ENCODE assay signal across 15 cellular contexts in genomic region chr20:2656471-2657117, GRCh38. TPM values are rescaled to one million over a fixed set of nuclear protein-coding genes. Genes with fewer than 3 reads are reported as not detected.
DNase-seq lines count a peak whose midpoint lies in the region; ATAC-seq and TF ChIP-seq lines count a peak whose summit lies in the region.
"Had no signal": no experiment of that assay in that cellular context is flagged by ENCODE, and none has a peak within 500 bp of the region (broad histone marks: within the 10 kb centered on the region; RNA-seq: fewer than 3 reads in every experiment).

No MANE protein-coding gene starts in this region.

- H3K9ac ChIP-seq in HUES48 (ENCODE audit: low read depth, low read length) = no peak overlapping the region
- H3K9ac ChIP-seq: GM23248 had no signal

- H3K36me3 Mint-ChIP-seq in activated T-cell treated with anti-CD3 and anti-CD28 coated beads, Interleukin-2, amount 50 U/mL, for 4 hours (ENCODE audit: insufficient read depth) = peaks cover 56% of the 10 kb centered on the region
- H3K36me3 Mint-ChIP-seq in activated T-helper 2 cell treated with anti-CD3 and anti-CD28 coated beads, Interferon-gamma antibody, Interleukin-2, Interleukin-4, amounts not matched to agents 10 μg/mL and 5 μg/mL and 100 μg/mL, durations not matched to agents 14 hours and 24 hours and 36 hours (ENCODE audit: low read depth) = peaks cover 88% of the 10 kb centered on the region
- peaks cover 48% of the 10 kb centered on the region for H3K36me3 Mint-ChIP-seq in osteocyte (ENCODE audit: unreplicated experiment)
- H3K36me3 Mint-ChIP-seq in CD8-positive, alpha-beta memory T cell = peaks cover 18 to 85% (median 33%) of the 10 kb centered on the region in 3 donors

- CTCF ChIA-PET in CD8-positive, alpha-beta memory T cell (lab: Charles Lee) = interaction anchor here (2.1 kb wide), 1 partner anchor 9 kb away, joined by 6 read pairs; no protein-coding TSS in a partner anchor

- intact Hi-C loops in activated T-helper 2 cell treated with anti-CD3 and anti-CD28 coated beads, Interferon-gamma antibody, Interleukin-2, Interleukin-4, amounts not matched to agents 10 μg/mL and 5 μg/mL and 100 μg/mL, durations not matched to agents 14 hours and 24 hours and 36 hours (cut with micrococcal nuclease) = no loop called here

- peaks cover 31% of the 10 kb centered on the region for H3K4me1 Mint-ChIP-seq in activated T-cell treated with anti-CD3 and anti-CD28 coated beads, Interleukin-2, amount 50 U/mL, for 4 hours (ENCODE audit: low read depth)
- H3K4me1 Mint-ChIP-seq in activated T-helper 2 cell treated with anti-CD3 and anti-CD28 coated beads, Interferon-gamma antibody, Interleukin-2, Interleukin-4, amounts not matched to agents 10 μg/mL and 5 μg/mL and 100 μg/mL, durations not matched to agents 14 hours and 24 hours and 36 hours (ENCODE audit: low read depth) = peaks cover 23% of the 10 kb centered on the region
- peaks cover 16% of the 10 kb centered on the region for H3K4me1 Mint-ChIP-seq in osteocyte (ENCODE audit: unreplicated experiment)
- H3K4me1 Mint-ChIP-seq in CD8-positive, alpha-beta memory T cell = peaks cover 21 to 30% (median 23%) of the 10 kb centered on the region in 3 donors

- H3K36me3 ChIP-seq in HUES48 (ENCODE audit: control insufficient read depth, insufficient read depth, low read length) = peaks cover 83% of the 10 kb centered on the region
- H3K36me3 ChIP-seq in CD8-positive, alpha-beta memory T cell (ENCODE audit: insufficient read depth, low read length) = peaks cover 76% of the 10 kb centered on the region

- POLR2A ChIA-PET in CD8-positive, alpha-beta memory T cell (lab: Charles Lee) = no interaction called here

- DNase-seq in activated T-cell treated with anti-CD3 and anti-CD28 coated beads, Interleukin-2, amount 50 U/mL, for 4 hours = no peak
- DNase-seq in activated T-cell treated with anti-CD3 and anti-CD28 coated beads, Interleukin-2, amount 50 U/mL, for 1 hour = no peak
- no peak for DNase-seq in activated T-helper 2 cell treated with anti-CD3 and anti-CD28 coated beads, Interferon-gamma antibody, Interleukin-2, Interleukin-4, amounts not matched to agents 10 μg/mL and 5 μg/mL and 100 μg/mL, durations not matched to agents 14 hours and 24 hours and 36 hours (ENCODE audit: low spot score)
- DNase-seq in osteocyte (ENCODE audit: extremely low spot score, unreplicated experiment) (no peak), hepatic stellate cell (ENCODE audit: low spot score) (no peak)
- no peak for DNase-seq in CD8-positive, alpha-beta memory T cell
- DNase-seq: body of pancreas; GM23248; naive thymus-derived CD4-positive, alpha-beta T cell; NCI-H187; NCI-H446 treated with DMSO at 0.1 percent for 48 hours; SHP77; spleen had no signal

- peak overlapping the region; percentile 47 for H3K4me3 Mint-ChIP-seq in activated T-cell treated with anti-CD3 and anti-CD28 coated beads, Interleukin-2, amount 50 U/mL, for 4 hours
- no peak overlapping the region for H3K4me3 Mint-ChIP-seq in activated T-helper 2 cell treated with anti-CD3 and anti-CD28 coated beads, Interferon-gamma antibody, Interleukin-2, Interleukin-4, amounts not matched to agents 10 μg/mL and 5 μg/mL and 100 μg/mL, durations not matched to agents 14 hours and 24 hours and 36 hours (ENCODE audit: low read depth)
- H3K4me3 Mint-ChIP-seq in osteocyte (ENCODE audit: unreplicated experiment) = no peak overlapping the region
- peak overlapping the region in 2 of 7 donors; percentile 48 to 60 for H3K4me3 Mint-ChIP-seq in CD8-positive, alpha-beta memory T cell

- no peak for TF ChIP-seq CTCF in osteocyte (IDR thresholded peaks at IDR 0.05)

- no peaks in the 10 kb centered on the region for H3K4me1 ChIP-seq in HUES48 (ENCODE audit: control insufficient read depth, insufficient read depth, low read length)
- peaks cover 20% of the 10 kb centered on the region for H3K4me1 ChIP-seq in CD8-positive, alpha-beta memory T cell (ENCODE audit: insufficient read depth, low read length)

- H3K27me3 Mint-ChIP-seq in activated T-cell treated with anti-CD3 and anti-CD28 coated beads, Interleukin-2, amount 50 U/mL, for 4 hours (ENCODE audit: low read depth) = no peaks in the 10 kb centered on the region
- H3K27me3 Mint-ChIP-seq in activated T-helper 2 cell treated with anti-CD3 and anti-CD28 coated beads, Interferon-gamma antibody, Interleukin-2, Interleukin-4, amounts not matched to agents 10 μg/mL and 5 μg/mL and 100 μg/mL, durations not matched to agents 14 hours and 24 hours and 36 hours (ENCODE audit: low read depth) = no peaks in the 10 kb centered on the region
- H3K27me3 Mint-ChIP-seq in osteocyte (ENCODE audit: unreplicated experiment) = no peaks in the 10 kb centered on the region
- peaks cover 0 to 4% of the 10 kb centered on the region in 2 donors for H3K27me3 Mint-ChIP-seq in CD8-positive, alpha-beta memory T cell
- H3K27me3 Mint-ChIP-seq: naive thymus-derived CD4-positive, alpha-beta T cell had no signal

- H3K27ac Mint-ChIP-seq in activated T-helper 2 cell treated with anti-CD3 and anti-CD28 coated beads, Interferon-gamma antibody, Interleukin-2, Interleukin-4, amounts not matched to agents 10 μg/mL and 5 μg/mL and 100 μg/mL, durations not matched to agents 14 hours and 24 hours and 36 hours = peak overlapping the region; percentile 26
- peak overlapping the region; percentile 2 for H3K27ac Mint-ChIP-seq in osteocyte (ENCODE audit: unreplicated experiment)
- peak overlapping the region in 2 of 8 donors; percentile 48 to 82 for H3K27ac Mint-ChIP-seq in CD8-positive, alpha-beta memory T cell

- no peak overlapping the region for H3K4me3 ChIP-seq in HUES48 (ENCODE audit: low read depth, low read length)
- H3K4me3 ChIP-seq in CD8-positive, alpha-beta memory T cell (ENCODE audit: low read length) = no peak overlapping the region
- H3K4me3 ChIP-seq: body of pancreas, GM23248, spleen had no signal

- H3K9me3 Mint-ChIP-seq in activated T-cell treated with anti-CD3 and anti-CD28 coated beads, Interleukin-2, amount 50 U/mL, for 4 hours = no peaks in the 10 kb centered on the region
- H3K9me3 Mint-ChIP-seq in activated T-helper 2 cell treated with anti-CD3 and anti-CD28 coated beads, Interferon-gamma antibody, Interleukin-2, Interleukin-4, amounts not matched to agents 10 μg/mL and 5 μg/mL and 100 μg/mL, durations not matched to agents 14 hours and 24 hours and 36 hours = no peaks in the 10 kb centered on the region
- H3K9me3 Mint-ChIP-seq in osteocyte (ENCODE audit: unreplicated experiment) = no peaks in the 10 kb centered on the region
- H3K9me3 Mint-ChIP-seq in CD8-positive, alpha-beta memory T cell = no peaks in the 10 kb centered on the region
- H3K9me3 Mint-ChIP-seq: naive thymus-derived CD4-positive, alpha-beta T cell had no signal

- no peaks in the 10 kb centered on the region for H3K27me3 ChIP-seq in HUES48 (ENCODE audit: control insufficient read depth, insufficient read depth, low read length)
- H3K27me3 ChIP-seq in CD8-positive, alpha-beta memory T cell (ENCODE audit: insufficient read depth, low read length, poor library complexity, severe bottlenecking) = no peaks in the 10 kb centered on the region
- H3K27me3 ChIP-seq: body of pancreas, spleen had no signal

- peak overlapping the region; percentile 5 for H3K27ac ChIP-seq in HUES48 (ENCODE audit: low read depth, low read length)
- H3K27ac ChIP-seq in CD8-positive, alpha-beta memory T cell (ENCODE audit: low read depth, low read length) = no peak overlapping the region
- H3K27ac ChIP-seq: body of pancreas, GM23248 had no signal

- H3K9me3 ChIP-seq in HUES48 (ENCODE audit: control insufficient read depth, insufficient read depth, low read length) = no peaks in the 10 kb centered on the region
- H3K9me3 ChIP-seq in CD8-positive, alpha-beta memory T cell (ENCODE audit: low read length) = no peaks in the 10 kb centered on the region
- H3K9me3 ChIP-seq: body of pancreas, spleen had no signal

- no peak for ATAC-seq in activated T-cell treated with anti-CD3 and anti-CD28 coated beads, Interleukin-2, amount 50 U/mL, for 4 hours
- no peak for ATAC-seq in HG03108 (IDR thresholded peaks at IDR 0.05; ENCODE audit: unreplicated experiment)
- ATAC-seq: body of pancreas; naive thymus-derived CD4-positive, alpha-beta T cell had no signal

RNA-seq across cellular contexts. Expression of gene NOP56, which starts 4.2 kb away (rescaled TPM):
- 1,000 to 10,000 TPM; 1,094 to 1,238 (median 1,145) TPM for total RNA-seq in activated T-cell treated with anti-CD3 and anti-CD28 coated beads, Interleukin-2, amount 50 U/mL, for 4 hours
- total RNA-seq in activated T-helper 2 cell treated with anti-CD3 and anti-CD28 coated beads, Interferon-gamma antibody, Interleukin-2, Interleukin-4, amounts not matched to agents 10 μg/mL and 5 μg/mL and 100 μg/mL, durations not matched to agents 14 hours and 24 hours and 36 hours = 693 and 705 TPM in 2 replicates
- 141 and 142 TPM in 2 replicates for total RNA-seq in osteocyte
- 100 to 1,000 TPM; 888 to 920 TPM for total RNA-seq in CD8-positive, alpha-beta memory T cell
- polyA plus RNA-seq in CD8-positive, alpha-beta memory T cell = 106 TPM

RNA-seq across cellular contexts. Expression of gene IDH3B, which starts 7.4 kb away (rescaled TPM):
- total RNA-seq in activated T-cell treated with anti-CD3 and anti-CD28 coated beads, Interleukin-2, amount 50 U/mL, for 4 hours = 100 to 1,000 TPM; 150 to 160 (median 158) TPM
- total RNA-seq in activated T-helper 2 cell treated with anti-CD3 and anti-CD28 coated beads, Interferon-gamma antibody, Interleukin-2, Interleukin-4, amounts not matched to agents 10 μg/mL and 5 μg/mL and 100 μg/mL, durations not matched to agents 14 hours and 24 hours and 36 hours = 111 and 112 TPM in 2 replicates
- total RNA-seq in osteocyte = 78.1 and 86.6 TPM in 2 replicates
- 100 to 1,000 TPM; 138 to 145 TPM for total RNA-seq in CD8-positive, alpha-beta memory T cell
- polyA plus RNA-seq in CD8-positive, alpha-beta memory T cell = 107 TPM

RNA-seq across cellular contexts. Expression of gene EBF4, which starts 36.0 kb away (rescaled TPM):
- 1 to 10 TPM in 1 of 3 donors, under 1 TPM in 2; 0.33 to 1.1 (median 0.76) TPM for total RNA-seq in activated T-cell treated with anti-CD3 and anti-CD28 coated beads, Interleukin-2, amount 50 U/mL, for 4 hours
- total RNA-seq in activated T-helper 2 cell treated with anti-CD3 and anti-CD28 coated beads, Interferon-gamma antibody, Interleukin-2, Interleukin-4, amounts not matched to agents 10 μg/mL and 5 μg/mL and 100 μg/mL, durations not matched to agents 14 hours and 24 hours and 36 hours = 6.0 and 10.5 TPM in 2 replicates
- total RNA-seq in osteocyte = 9.8 and 12.8 TPM in 2 replicates
- under 1 TPM; 0.66 to 0.92 TPM for total RNA-seq in CD8-positive, alpha-beta memory T cell
- 2.0 TPM for polyA plus RNA-seq in CD8-positive, alpha-beta memory T cell
- total RNA-seq: GM23248 had no signal
